Comparison of ENCODE assay signal across 13 cellular contexts in the genomic region with DNA sequence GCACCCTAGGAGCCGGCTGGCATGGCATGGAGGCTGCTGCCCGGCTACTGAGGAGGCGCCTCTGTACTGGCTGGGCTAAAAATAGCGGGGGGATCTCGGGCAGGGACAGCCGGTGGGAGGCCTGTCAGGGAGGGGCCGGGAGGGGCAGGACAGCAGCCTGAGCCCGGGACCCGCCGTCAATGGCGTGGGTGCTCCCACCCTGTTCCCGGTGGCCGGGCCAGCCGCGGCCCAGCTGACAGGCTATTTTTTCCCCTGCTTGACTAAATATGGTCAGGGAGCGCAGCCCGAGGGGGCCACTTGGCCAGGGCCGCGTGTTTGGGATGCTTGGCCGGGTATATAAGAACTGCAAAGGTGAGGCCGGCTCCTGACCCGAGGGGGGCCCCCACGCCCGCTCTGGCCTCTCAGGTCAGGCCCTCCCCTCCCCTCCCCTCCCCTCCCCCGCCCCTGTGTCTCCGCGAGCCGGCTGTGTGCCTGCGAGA.
A peak's percentile ranks its signal among the peaks of the same experiment; 100 is the strongest.
DNase-seq lines count a peak whose midpoint lies in the region; ATAC-seq and TF ChIP-seq lines count a peak whose summit lies in the region.
"Had no signal": no experiment of that assay in that cellular context is flagged by ENCODE, and none has a peak within 500 bp of the region (broad histone marks: within the 10 kb centered on the region; RNA-seq: fewer than 3 reads in every experiment).

No MANE protein-coding gene starts in this region.

- H3K27me3 ChIP-seq in right atrium auricular region (no peaks in the 10 kb centered on the region), neuronal stem cell (ENCODE audit: control insufficient read depth in 3 of 3, insufficient read depth in 3 of 3, low read depth in 1 of 3, low read length in 3 of 3) (peaks cover 8 to 84% (median 23%) of the 10 kb centered on the region in 3 experiments), aorta (ENCODE audit: control insufficient read depth in 1 of 2, insufficient read depth in 2 of 2, low read length in 1 of 2) (no peaks in the 10 kb centered on the region)
- peaks cover 12% of the 10 kb centered on the region for H3K27me3 ChIP-seq in CD8-positive, alpha-beta memory T cell (ENCODE audit: insufficient read depth, low read length, poor library complexity, severe bottlenecking)

- H3K36me3 ChIP-seq in right atrium auricular region (peaks cover 42% of the 10 kb centered on the region), neuronal stem cell (replicated peaks in 1 of 2; ENCODE audit: control insufficient read depth in 2 of 2, insufficient read depth in 2 of 2, low read length in 2 of 2) (no peaks in the 10 kb centered on the region), aorta (ENCODE audit: control insufficient read depth in 1 of 2, insufficient read depth in 2 of 2, low read length in 1 of 2) (no peaks in the 10 kb centered on the region)
- no peaks in the 10 kb centered on the region for H3K36me3 ChIP-seq in CD8-positive, alpha-beta memory T cell (ENCODE audit: insufficient read depth, low read length)
- H3K36me3 ChIP-seq: adrenal gland had no signal

- no peak overlapping the region for H3K14ac ChIP-seq in neuronal stem cell (ENCODE audit: low read length)

- no peaks in the 10 kb centered on the region for H3K9me3 ChIP-seq in right atrium auricular region
- H3K9me3 ChIP-seq in neuronal stem cell (replicated peaks in 1 of 2; ENCODE audit: control insufficient read depth in 2 of 2, insufficient read depth in 1 of 2, low read depth in 1 of 2, low read length in 2 of 2), result no peaks in the 10 kb centered on the region
- no peaks in the 10 kb centered on the region for H3K9me3 ChIP-seq in aorta (ENCODE audit: control insufficient read depth, low read length)
- H3K9me3 ChIP-seq in CD8-positive, alpha-beta memory T cell (ENCODE audit: low read length), result no peaks in the 10 kb centered on the region
- H3K9me3 ChIP-seq: adrenal gland had no signal

- no peak overlapping the region for H4K91ac ChIP-seq in neuronal stem cell (ENCODE audit: low read depth, low read length, poor library complexity)

- H3K4me3 ChIP-seq in right atrium auricular region (peak overlapping the region; percentile 63 to 72), neuronal stem cell (ENCODE audit: low read length in 2 of 2) (peak overlapping the region in 1 of 2 donors; percentile 72), aorta (ENCODE audit: low read length in 2 of 2) (peak overlapping the region; percentile 14 to 60)
- no peak overlapping the region for H3K4me3 ChIP-seq in CD8-positive, alpha-beta memory T cell (ENCODE audit: low read length)

- peak overlapping the region; percentile 80 for H3K18ac ChIP-seq in neuronal stem cell (ENCODE audit: low read length)

- H2BK12ac ChIP-seq in neuronal stem cell (ENCODE audit: low read length), result no peak overlapping the region

- ATAC-seq in activated T-cell treated with anti-CD3 and anti-CD28 coated beads, Interleukin-2, amount 50 U/mL, for 4 hours, result no peak
- no peak for ATAC-seq in activated T-cell treated with anti-CD3 and anti-CD28 coated beads, Interleukin-2, amount 50 U/mL, for 72 hours (replicated peaks in 1 of 2)
- peak; percentile 61 for ATAC-seq in aorta (ENCODE audit: low FRiP score)

- no peaks in the 10 kb centered on the region for H3K36me3 Mint-ChIP-seq in activated T-cell treated with anti-CD3 and anti-CD28 coated beads, Interleukin-2, amount 50 U/mL, for 4 hours (ENCODE audit: insufficient read depth)
- no peaks in the 10 kb centered on the region for H3K36me3 Mint-ChIP-seq in activated T-cell treated with anti-CD3 and anti-CD28 coated beads, Interleukin-2, amount 50 U/mL, for 72 hours (ENCODE audit: insufficient read depth in 2 of 2)
- H3K36me3 Mint-ChIP-seq in CD8-positive, alpha-beta memory T cell, result no peaks in the 10 kb centered on the region
- H3K36me3 Mint-ChIP-seq: naive thymus-derived CD4-positive, alpha-beta T cell had no signal

- H3K4ac ChIP-seq in neuronal stem cell (ENCODE audit: low read length), result no peak overlapping the region

- no peak for DNase-seq in activated T-cell treated with anti-CD3 and anti-CD28 coated beads, Interleukin-2, amount 50 U/mL, for 4 hours
- DNase-seq in activated T-cell treated with anti-CD3 and anti-CD28 coated beads, Interleukin-2, amount 50 U/mL, for 72 hours, result no peak
- DNase-seq in right atrium auricular region (ENCODE audit: low spot score) (peak; percentile 75), neuronal stem cell (ENCODE audit: low spot score) (no peak), aorta (peak in 1 of 2 donors; percentile 84), DMS153 (lab: John Stamatoyannopoulos, UW) (no peak)
- DNase-seq in CD8-positive, alpha-beta memory T cell, result no peak
- no peak for DNase-seq in activated naive CD4-positive, alpha-beta T cell treated with Interleukin-2 at 50 U/mL for 16 hours
- DNase-seq: DMS79, hippocampal formation, NCI-H2081 treated with DMSO at 0.1 percent for 48 hours had no signal

- no peak overlapping the region for H3K27ac Mint-ChIP-seq in activated T-cell treated with anti-CD3 and anti-CD28 coated beads, Interleukin-2, amount 50 U/mL, for 72 hours
- H3K27ac Mint-ChIP-seq in CD8-positive, alpha-beta memory T cell, result no peak overlapping the region

- TF ChIP-seq CTCF in right atrium auricular region (IDR thresholded peaks at IDR 0.05), result no peak

- H2BK15ac ChIP-seq in neuronal stem cell (ENCODE audit: low read length), result no peak overlapping the region

- peak overlapping the region; percentile 66 for H3K4me3 Mint-ChIP-seq in activated T-cell treated with anti-CD3 and anti-CD28 coated beads, Interleukin-2, amount 50 U/mL, for 4 hours
- H3K4me3 Mint-ChIP-seq in activated T-cell treated with anti-CD3 and anti-CD28 coated beads, Interleukin-2, amount 50 U/mL, for 72 hours, result peak overlapping the region in 1 of 2 donors; percentile 66
- peak overlapping the region in 1 of 7 donors; percentile 75 for H3K4me3 Mint-ChIP-seq in CD8-positive, alpha-beta memory T cell

- peaks cover 44% of the 10 kb centered on the region for H3K27me3 Mint-ChIP-seq in activated T-cell treated with anti-CD3 and anti-CD28 coated beads, Interleukin-2, amount 50 U/mL, for 4 hours (ENCODE audit: low read depth)
- H3K27me3 Mint-ChIP-seq in activated T-cell treated with anti-CD3 and anti-CD28 coated beads, Interleukin-2, amount 50 U/mL, for 72 hours (ENCODE audit: low read depth), result peaks cover 23% of the 10 kb centered on the region
- peaks cover 12 to 43% of the 10 kb centered on the region in 2 donors for H3K27me3 Mint-ChIP-seq in CD8-positive, alpha-beta memory T cell

- intact Hi-C loops in aorta (cut with DNase I), result no loop called here

- peak overlapping the region; percentile 87 for H2AK5ac ChIP-seq in neuronal stem cell (ENCODE audit: low read depth, low read length)

- H3K27ac ChIP-seq in right atrium auricular region (peak overlapping the region; percentile 91 to 92), neuronal stem cell (replicated peaks; ENCODE audit: low read length) (no peak overlapping the region), aorta (ENCODE audit: low read depth in 1 of 2, low read length in 2 of 2) (no peak overlapping the region)
- no peak overlapping the region for H3K27ac ChIP-seq in CD8-positive, alpha-beta memory T cell (ENCODE audit: low read depth, low read length)
- H3K27ac ChIP-seq: adrenal gland had no signal

- POLR2A ChIA-PET in CD8-positive, alpha-beta memory T cell (lab: Charles Lee), result no interaction called here

- H3K4me1 ChIP-seq in right atrium auricular region, result peaks cover 0 to 40% of the 10 kb centered on the region in 2 donors
- H3K4me1 ChIP-seq in neuronal stem cell (ENCODE audit: control insufficient read depth in 2 of 2, insufficient read depth in 1 of 2, low read depth in 1 of 2, low read length in 2 of 2), result peaks cover 7 to 9% of the 10 kb centered on the region in 2 donors
- H3K4me1 ChIP-seq in aorta (ENCODE audit: control insufficient read depth in 1 of 2, insufficient read depth in 2 of 2, low read length in 2 of 2), result no peaks in the 10 kb centered on the region
- no peaks in the 10 kb centered on the region for H3K4me1 ChIP-seq in CD8-positive, alpha-beta memory T cell (ENCODE audit: insufficient read depth, low read length)

- peaks cover 2% of the 10 kb centered on the region for H3K79me1 ChIP-seq in neuronal stem cell (ENCODE audit: low read depth, low read length)

- H2BK5ac ChIP-seq in neuronal stem cell (ENCODE audit: low read length), result peak overlapping the region; percentile 29

- H2BK120ac ChIP-seq in neuronal stem cell (ENCODE audit: low read depth, low read length), result no peak overlapping the region

- WGBS in neuronal stem cell (ENCODE audit: extremely low coverage in 2 of 2, insufficient read length in 2 of 2, insufficient replicate concordance in 1 of 2), 2 donors, result no CpG with 5 or more reads among the region's 29 CpGs
- 0 to 2% methylated on average over 17 to 29 of the region's 29 CpGs for WGBS in aorta, 2 donors

- no peak overlapping the region for H2AFZ ChIP-seq in neuronal stem cell (ENCODE audit: low read length)

- no peak overlapping the region for H3K9ac ChIP-seq in neuronal stem cell (ENCODE audit: low read depth, low read length, poor library complexity)

- H3K23ac ChIP-seq in neuronal stem cell (ENCODE audit: low read depth, low read length, poor library complexity), result peak overlapping the region; percentile 73

- CTCF ChIA-PET in CD8-positive, alpha-beta memory T cell (lab: Charles Lee), result no interaction called here

- peaks cover 8% of the 10 kb centered on the region for H3K4me1 Mint-ChIP-seq in activated T-cell treated with anti-CD3 and anti-CD28 coated beads, Interleukin-2, amount 50 U/mL, for 4 hours (ENCODE audit: low read depth)
- H3K4me1 Mint-ChIP-seq in activated T-cell treated with anti-CD3 and anti-CD28 coated beads, Interleukin-2, amount 50 U/mL, for 72 hours (ENCODE audit: low read depth), result peaks cover 4% of the 10 kb centered on the region
- H3K4me1 Mint-ChIP-seq in CD8-positive, alpha-beta memory T cell, result peaks cover 4 to 17% (median 4%) of the 10 kb centered on the region in 3 donors

- H3K4me2 ChIP-seq in neuronal stem cell (ENCODE audit: insufficient read depth, low read length, poor library complexity, severe bottlenecking), result peak overlapping the region; percentile 73

- H4K8ac ChIP-seq in neuronal stem cell (ENCODE audit: low read depth, low read length), result no peak overlapping the region

- no peaks in the 10 kb centered on the region for H3K9me3 Mint-ChIP-seq in activated T-cell treated with anti-CD3 and anti-CD28 coated beads, Interleukin-2, amount 50 U/mL, for 4 hours
- no peaks in the 10 kb centered on the region for H3K9me3 Mint-ChIP-seq in activated T-cell treated with anti-CD3 and anti-CD28 coated beads, Interleukin-2, amount 50 U/mL, for 72 hours
- H3K9me3 Mint-ChIP-seq in CD8-positive, alpha-beta memory T cell, result peaks cover 0 to 3% (median 0%) of the 10 kb centered on the region in 5 donors

Comparison
In these comparisons a context has a peak if more than half of its experiments do, and no peak if none do; other contexts are left out.
1. H3K27ac ChIP-seq: peak in right atrium auricular region (2 of 2); none in neuronal stem cell (single experiment), aorta (0 of 2) and CD8-positive, alpha-beta memory T cell (single experiment).